1 cellular context compared by ENCODE assay signal in genomic region chr20:10297223-10297622, GRCh38.
A peak's percentile ranks its signal among the peaks of the same experiment; 100 is the strongest.
TF ChIP-seq lines count a peak whose summit lies in the region.

No MANE protein-coding gene starts in this region.

TF ChIP-seq in HepG2, 621 proteins besides CTCF, POLR2A, EP300 and RAD21 (continued from another document):
- peak; percentile 29; the same call in 1 of the 2 replicates for TF ChIP-seq RAD51 (IDR thresholded peaks at IDR 0.05; ENCODE audit: borderline replicate concordance)
